In genomic region chr19:54096642-54097106, GRCh38 we compare ENCODE assay signal across 8 cellular contexts. TPM values are rescaled to one million over a fixed set of nuclear protein-coding genes. Genes with fewer than 3 reads are reported as not detected.
DNase-seq lines count a peak whose midpoint lies in the region; ATAC-seq, FAIRE-seq and TF ChIP-seq lines count a peak whose summit lies in the region.

No MANE protein-coding gene starts in this region.

- no peaks in the 10 kb centered on the region for H3F3A ChIP-seq in Loucy (ENCODE audit: low read depth)

- FAIRE-seq in kidney (lab: Jason Lieb, UNC) = no peak

- H3K4me3 ChIP-seq in CD8-positive, alpha-beta memory T cell (ENCODE audit: low read length) = no peak overlapping the region
- H3K4me3 ChIP-seq in Loucy (ENCODE audit: low read length, poor library complexity, severe bottlenecking) (no peak overlapping the region), astrocyte of the cerebellum (ENCODE audit: low read depth, low read length) (peak overlapping the region; percentile 31), kidney (ENCODE audit: low read length in 2 of 2) (no peak overlapping the region), upper lobe of left lung (peak overlapping the region in 3 of 4 donors; percentile 4 to 34 (median 18))

- peak in 2 of 5 donors; percentile 35 to 54 for DNase-seq in CD8-positive, alpha-beta memory T cell
- DNase-seq in astrocyte of the cerebellum (ENCODE audit: low read depth) = no peak
- peak; percentile 72 for DNase-seq in kidney
- DNase-seq in upper lobe of left lung = peak in 1 of 2 donors; percentile 55
- DNase-seq in NCI-H2171 treated with DMSO at 0.1 percent for 48 hours (lab: John Stamatoyannopoulos, UW) = no peak
- DNase-seq in activated CD4-positive, alpha-beta T cell treated with anti-CD3 and anti-CD28 coated beads for 1 hour = no peak

- H3K27ac ChIP-seq in CD8-positive, alpha-beta memory T cell (ENCODE audit: low read depth, low read length) = no peak overlapping the region
- no peak overlapping the region for H3K27ac ChIP-seq in kidney (ENCODE audit: low read depth in 2 of 2, low read length in 2 of 2)
- peak overlapping the region in 3 of 4 donors; percentile 42 to 67 (median 65) for H3K27ac ChIP-seq in upper lobe of left lung

- peaks cover 11% of the 10 kb centered on the region for H3K4me1 ChIP-seq in CD8-positive, alpha-beta memory T cell (ENCODE audit: insufficient read depth, low read length)
- no peaks in the 10 kb centered on the region for H3K4me1 ChIP-seq in Loucy (ENCODE audit: insufficient read depth, low read length, poor library complexity, severe bottlenecking)
- H3K4me1 ChIP-seq in kidney (ENCODE audit: control insufficient read depth in 1 of 2, insufficient read depth in 1 of 2, low read depth in 1 of 2, low read length in 2 of 2) = no peaks in the 10 kb centered on the region
- H3K4me1 ChIP-seq in upper lobe of left lung = peaks cover 6 to 16% (median 9%) of the 10 kb centered on the region in 4 donors

- POLR2A ChIA-PET in CD8-positive, alpha-beta memory T cell (lab: Charles Lee) = interaction anchor here (1.5 to 2.7 kb wide), 2 partner anchors 18 to 40 kb away, joined by 5 to 14 read pairs; partner anchors contain the start of genes CNOT3, PRPF31 and TFPT

- H4K20me1 ChIP-seq in Loucy (ENCODE audit: insufficient read depth, low read length, poor library complexity, severe bottlenecking) = no peaks in the 10 kb centered on the region

- CTCF ChIA-PET in CD8-positive, alpha-beta memory T cell (lab: Charles Lee) = interaction anchor here (1.4 to 1.8 kb wide), 2 partner anchors 11 to 40 kb away, joined by 4 to 5 read pairs; partner anchors contain the start of gene CNOT3

- H3K36me3 ChIP-seq in CD8-positive, alpha-beta memory T cell (ENCODE audit: insufficient read depth, low read length) = no peaks in the 10 kb centered on the region
- no peaks in the 10 kb centered on the region for H3K36me3 ChIP-seq in Loucy (ENCODE audit: insufficient read depth, low read length)
- H3K36me3 ChIP-seq in kidney (ENCODE audit: control insufficient read depth in 1 of 2, insufficient read depth in 2 of 2, low read length in 2 of 2) = no peaks in the 10 kb centered on the region
- no peaks in the 10 kb centered on the region for H3K36me3 ChIP-seq in upper lobe of left lung

- no peaks in the 10 kb centered on the region for H3K9me2 ChIP-seq in Loucy (replicated peaks; ENCODE audit: low read depth, low read length)

- ATAC-seq in upper lobe of left lung (ENCODE audit: low FRiP score in 2 of 2) (peak in 1 of 2 donors; percentile 59), GM18870 (IDR thresholded peaks at IDR 0.05; ENCODE audit: unreplicated experiment) (no peak)

- H3K9me3 ChIP-seq in CD8-positive, alpha-beta memory T cell (ENCODE audit: low read length) = no peaks in the 10 kb centered on the region
- H3K9me3 ChIP-seq in Loucy (ENCODE audit: insufficient read depth, low read depth, low read length) = no peaks in the 10 kb centered on the region
- H3K9me3 ChIP-seq in kidney (ENCODE audit: control insufficient read depth in 1 of 2, low read length in 2 of 2) = no peaks in the 10 kb centered on the region
- no peaks in the 10 kb centered on the region for H3K9me3 ChIP-seq in upper lobe of left lung

- H3K9ac ChIP-seq in Loucy (ENCODE audit: low read depth, low read length, poor library complexity, severe bottlenecking) (no peak overlapping the region), kidney (ENCODE audit: low read length in 2 of 2) (no peak overlapping the region)

- intact Hi-C loops in kidney (cut with DNase I) = no loop called here

- H3K79me2 ChIP-seq in Loucy (ENCODE audit: insufficient read depth, low read length) = no peaks in the 10 kb centered on the region

- peak overlapping the region; percentile 91; the same call in 1 of the 2 replicates for H2AFZ ChIP-seq in Loucy (ENCODE audit: low read length)

- H3K4me1 Mint-ChIP-seq in CD8-positive, alpha-beta memory T cell = peaks cover 13 to 27% (median 24%) of the 10 kb centered on the region in 3 donors

- peaks cover 9 to 10% of the 10 kb centered on the region in 2 donors for H3K27me3 Mint-ChIP-seq in CD8-positive, alpha-beta memory T cell

- H3K27ac Mint-ChIP-seq in CD8-positive, alpha-beta memory T cell = peak overlapping the region; percentile 35 to 92 (median 78)

- TF ChIP-seq EP300 in upper lobe of left lung (IDR thresholded peaks at IDR 0.05) = no peak

- WGBS in upper lobe of left lung, 2 donors = 6 to 11% methylated on average over 8 of the region's 14 CpGs

- no peak for TF ChIP-seq POLR2A in upper lobe of left lung (IDR thresholded peaks at IDR 0.05)

- H3K9me3 Mint-ChIP-seq in CD8-positive, alpha-beta memory T cell = peaks cover 0 to 5% (median 0%) of the 10 kb centered on the region in 5 donors

- peak overlapping the region; percentile 70 for H3K4me2 ChIP-seq in Loucy (ENCODE audit: low read depth, low read length, poor library complexity, severe bottlenecking)

- H3K36me3 Mint-ChIP-seq in CD8-positive, alpha-beta memory T cell = no peaks in the 10 kb centered on the region

- H3K4me3 Mint-ChIP-seq in CD8-positive, alpha-beta memory T cell = peak overlapping the region; percentile 30 to 88 (median 72)

- TF ChIP-seq CTCF in Loucy (conservative IDR thresholded peaks at IDR 0.05; ENCODE audit: low read length) = peak; percentile 27; the same call in 1 of the 2 replicates
- peak; percentile 50 for TF ChIP-seq CTCF in astrocyte of the cerebellum (IDR thresholded peaks at IDR 0.05; ENCODE audit: low read depth, low read length, missing control alignments)
- TF ChIP-seq CTCF in kidney (IDR thresholded peaks at IDR 0.05; ENCODE audit: borderline replicate concordance, extremely low read depth, insufficient read depth) = peak; percentile 7
- TF ChIP-seq CTCF in upper lobe of left lung (IDR thresholded peaks at IDR 0.05) = no peak

- in situ Hi-C loops in astrocyte of the cerebellum (cut with HindIII; ENCODE audit: low sequenced_read_pairs) = no loop called here

- no peaks in the 10 kb centered on the region for H3K27me3 ChIP-seq in CD8-positive, alpha-beta memory T cell (ENCODE audit: insufficient read depth, low read length, poor library complexity, severe bottlenecking)
- H3K27me3 ChIP-seq in Loucy (ENCODE audit: insufficient read depth, low read length, poor library complexity, severe bottlenecking) (no peaks in the 10 kb centered on the region), upper lobe of left lung (peaks cover 0 to 8% (median 3%) of the 10 kb centered on the region in 4 donors)

RNA-seq across cellular contexts. Expression of gene OSCAR, which starts 3.9 kb away (rescaled TPM):
- total RNA-seq in CD8-positive, alpha-beta memory T cell = under 1 TPM; 0.22 to 0.35 TPM
- polyA plus RNA-seq in CD8-positive, alpha-beta memory T cell = 0.17 TPM
- total RNA-seq in kidney = 5.1 TPM
- polyA plus RNA-seq in kidney (ENCODE audit: insufficient read depth, low read depth, low replicate concordance) = 0.77 TPM
- total RNA-seq in upper lobe of left lung = 100 to 1,000 TPM in 1 of 6 donors, 10 to 100 TPM in 5; 18.5 to 119 (median 49.5) TPM

RNA-seq across cellular contexts. Expression of gene NDUFA3, which starts 6.0 kb away (rescaled TPM):
- 100 to 1,000 TPM; 117 to 124 TPM for total RNA-seq in CD8-positive, alpha-beta memory T cell
- 506 TPM for polyA plus RNA-seq in CD8-positive, alpha-beta memory T cell
- 132 TPM for total RNA-seq in kidney
- polyA plus RNA-seq in kidney (ENCODE audit: insufficient read depth, low read depth, low replicate concordance) = 1,006 TPM
- total RNA-seq in upper lobe of left lung = 100 to 1,000 TPM in 2 of 6 donors, 10 to 100 TPM in 4; 11.5 to 127 (median 49.5) TPM

RNA-seq across cellular contexts. Expression of gene TARM1, which starts 15.5 kb away (rescaled TPM):
- total RNA-seq in CD8-positive, alpha-beta memory T cell = not detected
- not detected for polyA plus RNA-seq in CD8-positive, alpha-beta memory T cell
- total RNA-seq in kidney (not detected), upper lobe of left lung (not detected)
- not detected for polyA plus RNA-seq in kidney (ENCODE audit: insufficient read depth, low read depth, low replicate concordance)

RNA-seq across cellular contexts. Expression of gene TFPT, which starts 18.8 kb away (rescaled TPM):
- 10 to 100 TPM; 32.9 to 33.1 TPM for total RNA-seq in CD8-positive, alpha-beta memory T cell
- polyA plus RNA-seq in CD8-positive, alpha-beta memory T cell = 25.0 TPM
- 19.2 TPM for total RNA-seq in kidney
- 31.6 TPM for polyA plus RNA-seq in kidney (ENCODE audit: insufficient read depth, low read depth, low replicate concordance)
- total RNA-seq in upper lobe of left lung = 10 to 100 TPM; 10.5 to 51.3 (median 26.2) TPM

RNA-seq across cellular contexts. Expression of gene PRPF31, which starts 18.9 kb away (rescaled TPM):
- 100 to 1,000 TPM; 123 to 132 TPM for total RNA-seq in CD8-positive, alpha-beta memory T cell
- polyA plus RNA-seq in CD8-positive, alpha-beta memory T cell = 88.9 TPM
- total RNA-seq in kidney = 57.2 TPM
- polyA plus RNA-seq in kidney (ENCODE audit: insufficient read depth, low read depth, low replicate concordance) = 55.9 TPM
- total RNA-seq in upper lobe of left lung = 10 to 100 TPM; 43.9 to 73.3 (median 47.4) TPM

Comparison
In these comparisons a context has a peak if more than half of its experiments do, and no peak if none do; other contexts are left out.
1. H3K27ac ChIP-seq: peak in upper lobe of left lung (3 of 4); none in CD8-positive, alpha-beta memory T cell (single experiment) and kidney (0 of 2).
2. H3K4me3 ChIP-seq: peak in astrocyte of the cerebellum (single experiment) and upper lobe of left lung (3 of 4); none in CD8-positive, alpha-beta memory T cell (single experiment), Loucy (single experiment) and kidney (0 of 2).
3. CTCF ChIP-seq: peak in Loucy (single experiment), astrocyte of the cerebellum (single experiment) and kidney (single experiment); none in upper lobe of left lung (0 of 6).